Comparison of ENCODE assay signal across 27 cellular contexts in the genomic region with DNA sequence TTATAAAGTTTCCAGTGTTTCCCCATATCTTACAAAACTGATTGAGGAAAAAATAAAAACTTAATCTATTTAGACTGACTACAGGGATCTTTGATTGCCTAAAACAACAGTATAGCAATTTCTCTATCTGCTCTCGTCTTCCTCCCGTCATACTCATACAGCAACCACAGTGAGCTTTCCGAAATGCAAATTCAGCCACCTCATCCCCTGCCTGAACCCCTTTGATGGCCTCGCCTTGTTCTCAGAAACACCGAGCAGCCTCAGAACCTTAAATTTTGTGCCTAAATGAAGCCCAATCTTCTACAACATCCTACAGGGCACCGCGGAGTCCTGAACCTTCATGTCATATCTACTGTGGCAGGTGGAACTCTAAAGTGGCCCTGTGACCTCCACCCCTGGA.
"Had no signal": no experiment of that assay in that cellular context is flagged by ENCODE, and none has a peak within 500 bp of the region (broad histone marks: within the 10 kb centered on the region; RNA-seq: fewer than 3 reads in every experiment).

No MANE protein-coding gene starts in this region.

- H3K4me2 ChIP-seq: hepatocyte had no signal

- H3K4me1 ChIP-seq: colonic mucosa, esophagus muscularis mucosa, esophagus squamous epithelium, foreskin keratinocyte, gastrocnemius medialis, gastroesophageal sphincter, heart left ventricle, heart right ventricle had no signal

- DNase-seq: colonic mucosa; cortex of kidney; dermis blood vessel endothelial cell; dorsolateral prefrontal cortex; effector CD4-positive, alpha-beta T cell; effector CD8-positive, alpha-beta T cell; effector memory CD4-positive, alpha-beta T cell; effector memory CD8-positive, alpha-beta T cell; endodermal cell; erythroblast; esophagus squamous epithelium; foreskin fibroblast; foreskin keratinocyte; foreskin melanocyte; gastrocnemius medialis; glutamatergic neuron; head of caudate nucleus; heart left ventricle; heart right ventricle; hippocampal formation had no signal

- H3K4me3 ChIP-seq: colonic mucosa, coronary artery, dorsolateral prefrontal cortex, esophagus muscularis mucosa, esophagus squamous epithelium, gastrocnemius medialis, gastroesophageal sphincter, heart left ventricle, heart right ventricle, hepatocyte had no signal

- H3K27ac Mint-ChIP-seq: dendritic cell treated with granulocyte-macrophage colony-stimulating factor and Interleukin-4, amounts not matched to agents 40 ng/mL and 50 ng/mL, for 4 days; effector memory CD8-positive, alpha-beta T cell; endodermal cell had no signal

- H3K27ac ChIP-seq: colonic mucosa, coronary artery, dorsolateral prefrontal cortex, epithelial cell of prostate, esophagus muscularis mucosa, esophagus squamous epithelium, foreskin keratinocyte, gastrocnemius medialis, gastroesophageal sphincter, heart left ventricle, heart right ventricle, hepatocyte had no signal

- H3K4me3 Mint-ChIP-seq: dendritic cell treated with granulocyte-macrophage colony-stimulating factor and Interleukin-4, amounts not matched to agents 40 ng/mL and 50 ng/mL, for 4 days; effector memory CD8-positive, alpha-beta T cell; endodermal cell had no signal

- H3K36me3 ChIP-seq: colonic mucosa, esophagus muscularis mucosa, esophagus squamous epithelium, gastrocnemius medialis, gastroesophageal sphincter, heart left ventricle, heart right ventricle had no signal

- H3K27me3 Mint-ChIP-seq: dendritic cell treated with granulocyte-macrophage colony-stimulating factor and Interleukin-4, amounts not matched to agents 40 ng/mL and 50 ng/mL, for 4 days; effector memory CD8-positive, alpha-beta T cell had no signal

- H3K27me3 ChIP-seq: colonic mucosa, dorsolateral prefrontal cortex, esophagus muscularis mucosa, esophagus squamous epithelium, foreskin keratinocyte, gastrocnemius medialis, gastroesophageal sphincter, heart left ventricle, hepatocyte had no signal

- H3K9me3 ChIP-seq: colonic mucosa, esophagus muscularis mucosa, esophagus squamous epithelium, gastrocnemius medialis, gastroesophageal sphincter, heart left ventricle, heart right ventricle had no signal

- H3K79me2 ChIP-seq: hepatocyte had no signal

- ATAC-seq: effector memory CD8-positive, alpha-beta T cell; esophagus mucosa; foreskin keratinocyte; gastrocnemius medialis; gastroesophageal sphincter; heart left ventricle; heart right ventricle had no signal

- H3K4me1 Mint-ChIP-seq: endodermal cell had no signal

- H2AFZ ChIP-seq: hepatocyte had no signal
